Comparison of ENCODE assay signal across 18 cellular contexts in genomic region chr20:33278700-33279099, GRCh38. TPM values are rescaled to one million over a fixed set of nuclear protein-coding genes. Genes with fewer than 3 reads are reported as not detected.
DNase-seq lines count a peak whose midpoint lies in the region; TF ChIP-seq lines count a peak whose summit lies in the region.
"Had no signal": no experiment of that assay in that cellular context is flagged by ENCODE, and none has a peak within 500 bp of the region (broad histone marks: within the 10 kb centered on the region; RNA-seq: fewer than 3 reads in every experiment).

No MANE protein-coding gene starts in this region.

- no peaks in the 10 kb centered on the region for H3K36me3 Mint-ChIP-seq in endodermal cell (ENCODE audit: low read depth)
- H3K36me3 Mint-ChIP-seq: CD14-positive monocyte; CD4-positive, alpha-beta memory T cell had no signal

- no peaks in the 10 kb centered on the region; a peak in 1 of 22 replicates for H4K20me1 ChIP-seq in BLaER1 treated with 17β-estradiol and CSF1 and Interleukin-3, amounts not matched to agents 10 nM and 100 nM
- no peaks in the 10 kb centered on the region for H4K20me1 ChIP-seq in PC-9 (ENCODE audit: insufficient read depth)

- no peak for DNase-seq in PC-9
- DNase-seq in endodermal cell = peak; percentile 16
- DNase-seq in lower leg skin (ENCODE audit: low spot score in 2 of 2) = no peak
- DNase-seq in activated CD4-positive, alpha-beta T cell treated with anti-CD3 and anti-CD28 coated beads, Interleukin-2, amount 50 U/mL, for 48 hours = no peak
- no peak for DNase-seq in NCI-H2196 (lab: John Stamatoyannopoulos, UW; ENCODE audit: unreplicated experiment)
- DNase-seq: CD4-positive, alpha-beta memory T cell; DMS79 treated with DMSO at 0.1 percent for 48 hours; GF-D8; IMR-90 had no signal

- no peaks in the 10 kb centered on the region for H3K27me3 ChIP-seq in BLaER1 treated with 17β-estradiol and CSF1 and Interleukin-3, amounts not matched to agents 10 nM and 100 nM
- no peaks in the 10 kb centered on the region for H3K27me3 ChIP-seq in PC-9 (ENCODE audit: insufficient read depth, low read depth)
- H3K27me3 ChIP-seq in endodermal cell (ENCODE audit: control insufficient read depth, insufficient read depth, low read length, poor library complexity, severe bottlenecking) = no peaks in the 10 kb centered on the region
- no peaks in the 10 kb centered on the region for H3K27me3 ChIP-seq in parathyroid adenoma (ENCODE audit: control insufficient read depth, insufficient read depth, low read length)
- H3K27me3 ChIP-seq: BE2C had no signal

- peaks cover 17% of the 10 kb centered on the region for H3K4me1 Mint-ChIP-seq in endodermal cell
- H3K4me1 Mint-ChIP-seq: CD4-positive, alpha-beta memory T cell had no signal

- no peak overlapping the region for H2AFZ ChIP-seq in PC-9
- H2AFZ ChIP-seq in parathyroid adenoma = no peak overlapping the region

- H3K4me2 ChIP-seq in BLaER1 treated with 17β-estradiol and CSF1 and Interleukin-3, amounts not matched to agents 10 nM and 100 nM = peak overlapping the region in 8 of 11 experiments; percentile 4 to 74 (median 56); a peak in 15 of 22 replicates
- H3K4me2 ChIP-seq in PC-9 (peak overlapping the region; percentile 50), parathyroid adenoma (ENCODE audit: low read length) (no peak overlapping the region)

- H3K9ac ChIP-seq in BLaER1 treated with 17β-estradiol and CSF1 and Interleukin-3, amounts not matched to agents 10 nM and 100 nM = no peak overlapping the region
- H3K9ac ChIP-seq in endodermal cell (ENCODE audit: extremely low read depth, low read length, poor library complexity, severe bottlenecking) = no peak overlapping the region
- H3K9ac ChIP-seq in parathyroid adenoma = no peak overlapping the region

- 89 to 100% methylated on average over 3 of the region's 3 CpGs for WGBS in endodermal cell (ENCODE audit: insufficient coverage in 1 of 2, insufficient read length in 1 of 2), 2 experiments
- WGBS in lower leg skin, 2 donors = 84 to 86% methylated on average over 3 of the region's 3 CpGs

- peaks cover 2% of the 10 kb centered on the region for H3K27me3 Mint-ChIP-seq in endodermal cell (ENCODE audit: insufficient read depth)

- no peak overlapping the region for H3K27ac ChIP-seq in BLaER1 treated with 17β-estradiol and CSF1 and Interleukin-3, amounts not matched to agents 10 nM and 100 nM
- H3K27ac ChIP-seq in PC-9 (peak overlapping the region; percentile 97), endodermal cell (ENCODE audit: low read depth, low read length) (no peak overlapping the region), parathyroid adenoma (peak overlapping the region; percentile 96)
- H3K27ac ChIP-seq: HL-60 had no signal

- no peak overlapping the region for H3K4me3 ChIP-seq in BLaER1 treated with 17β-estradiol and CSF1 and Interleukin-3, amounts not matched to agents 10 nM and 100 nM
- H3K4me3 ChIP-seq in PC-9 = no peak overlapping the region
- H3K4me3 ChIP-seq in endodermal cell (ENCODE audit: low read length) = no peak overlapping the region
- H3K4me3 ChIP-seq in parathyroid adenoma (ENCODE audit: low read depth, low read length) = no peak overlapping the region
- no peak overlapping the region for H3K4me3 ChIP-seq in lower leg skin (ENCODE audit: low read depth, poor library complexity, severe bottlenecking)
- H3K4me3 ChIP-seq: HAP-1, K562 had no signal

- POLR2A ChIA-PET in PC-9 (lab: Charles Lee; ENCODE audit: unreplicated experiment) = no interaction called here

- no peak overlapping the region for H3K27ac Mint-ChIP-seq in endodermal cell
- H3K27ac Mint-ChIP-seq: CD14-positive monocyte; CD4-positive, alpha-beta memory T cell had no signal

- H3K9me3 Mint-ChIP-seq in endodermal cell = no peaks in the 10 kb centered on the region
- H3K9me3 Mint-ChIP-seq: CD4-positive, alpha-beta memory T cell had no signal

- TF ChIP-seq CTCF in PC-9 (conservative IDR thresholded peaks at IDR 0.05) (no peak), endodermal cell (conservative IDR thresholded peaks at IDR 0.05) (no peak), parathyroid adenoma (IDR thresholded peaks at IDR 0.05) (no peak), lower leg skin (IDR thresholded peaks at IDR 0.05) (no peak)

- H3K4me1 ChIP-seq in BLaER1 treated with 17β-estradiol and CSF1 and Interleukin-3, amounts not matched to agents 10 nM and 100 nM = peaks cover 0 to 50% (median 33%) of the 10 kb centered on the region in 10 experiments; a peak in 14 of 20 replicates
- H3K4me1 ChIP-seq in PC-9 (replicated peaks; ENCODE audit: insufficient read depth) (peaks cover 61% of the 10 kb centered on the region), endodermal cell (ENCODE audit: control insufficient read depth, insufficient read depth, low read length) (no peaks in the 10 kb centered on the region), parathyroid adenoma (peaks cover 47% of the 10 kb centered on the region)

- H3K9me2 ChIP-seq in PC-9 (ENCODE audit: insufficient read depth) = no peaks in the 10 kb centered on the region

- CTCF ChIA-PET in PC-9 (lab: Charles Lee) = no interaction called here

- H3F3A ChIP-seq in PC-9 (ENCODE audit: insufficient read depth, low read depth) = peaks cover 16% of the 10 kb centered on the region; the same call in 1 of the 2 replicates

- no peak for TF ChIP-seq POLR2A in lower leg skin (IDR thresholded peaks at IDR 0.05)

- no peak overlapping the region for H3K4me3 Mint-ChIP-seq in endodermal cell
- H3K4me3 Mint-ChIP-seq: CD14-positive monocyte; CD4-positive, alpha-beta memory T cell had no signal

- no TSS peak for BruUV-seq in PC-9 (replicated peaks; lab: Mats Ljungman, UMichigan)

- no peaks in the 10 kb centered on the region for H3K79me2 ChIP-seq in PC-9 (ENCODE audit: low read depth)
- H3K79me2 ChIP-seq in parathyroid adenoma = no peaks in the 10 kb centered on the region

- no peaks in the 10 kb centered on the region for H3K36me3 ChIP-seq in BLaER1 treated with 17β-estradiol and CSF1 and Interleukin-3, amounts not matched to agents 10 nM and 100 nM
- H3K36me3 ChIP-seq in PC-9 (ENCODE audit: low read depth) = no peaks in the 10 kb centered on the region
- no peaks in the 10 kb centered on the region for H3K36me3 ChIP-seq in endodermal cell (ENCODE audit: control insufficient read depth, insufficient read depth, low read length)
- H3K36me3 ChIP-seq in parathyroid adenoma (ENCODE audit: control insufficient read depth, insufficient read depth, low read length) = no peaks in the 10 kb centered on the region
- H3K36me3 ChIP-seq: BE2C, HAP-1 had no signal

- intact Hi-C loops in PC-9 (cut with micrococcal nuclease; ENCODE audit: unreplicated experiment) (no loop called here), lower leg skin (cut with DNase I; ENCODE audit: low total_unique reads) (no loop called here)

- no peaks in the 10 kb centered on the region for H3K9me3 ChIP-seq in BLaER1 treated with 17β-estradiol and CSF1 and Interleukin-3, amounts not matched to agents 10 nM and 100 nM (replicated peaks in 1 of 11)
- no peaks in the 10 kb centered on the region for H3K9me3 ChIP-seq in PC-9 (ENCODE audit: insufficient read depth, low read depth)
- H3K9me3 ChIP-seq in endodermal cell (ENCODE audit: control insufficient read depth, low read length) = no peaks in the 10 kb centered on the region
- no peaks in the 10 kb centered on the region for H3K9me3 ChIP-seq in parathyroid adenoma (ENCODE audit: control insufficient read depth, low read length)
- H3K9me3 ChIP-seq: BE2C, HAP-1 had no signal

RNA-seq across cellular contexts. Expression of gene BPIFB1, which starts 4.3 kb away (rescaled TPM):
- total RNA-seq in PC-9 (2021) (not detected in 2 replicates), endodermal cell (under 1 TPM; 0.24 to 0.26 TPM), lower leg skin (not detected)
- 0.53 TPM for polyA plus RNA-seq in endodermal cell (2013, experiment 1 of 2)
- polyA plus RNA-seq in endodermal cell (2013, experiment 2 of 2) = not detected
- total RNA-seq: CD4-positive, alpha-beta memory T cell; HT1080; IMR-90; K562 had no signal
- polyA plus RNA-seq: CD14-positive monocyte; CD4-positive, alpha-beta memory T cell; IMR-90; K562 had no signal

RNA-seq across cellular contexts. Expression of gene BPIFA1, which starts 42.9 kb away (rescaled TPM):
- not detected in 2 replicates for total RNA-seq in PC-9 (2021)
- total RNA-seq in endodermal cell = 1 to 10 TPM in 1 of 2 donors, not detected in 1; 1.4 TPM
- 0.25 TPM for polyA plus RNA-seq in endodermal cell (2013, experiment 1 of 2)
- polyA plus RNA-seq in endodermal cell (2013, experiment 2 of 2) = not detected
- not detected for total RNA-seq in lower leg skin
- total RNA-seq: CD4-positive, alpha-beta memory T cell; H4; HT1080; IMR-90; K562 had no signal
- polyA plus RNA-seq: CD14-positive monocyte; CD4-positive, alpha-beta memory T cell; IMR-90; K562 had no signal

Comparison
In these comparisons a context has a peak if more than half of its experiments do, and no peak if none do; other contexts are left out.
1. H3K27ac ChIP-seq: peak in PC-9 (single experiment) and parathyroid adenoma (single experiment); none in BLaER1 treated with 17β-estradiol and CSF1 and Interleukin-3, amounts not matched to agents 10 nM and 100 nM (0 of 11) and endodermal cell (single experiment).